22 cellular contexts compared by ENCODE assay signal in genomic region chr12:50615534-50616296, GRCh38.
DNase-seq lines count a peak whose midpoint lies in the region; ATAC-seq, FAIRE-seq and TF ChIP-seq lines count a peak whose summit lies in the region.
"Had no signal": no experiment of that assay in that cellular context is flagged by ENCODE, and none has a peak within 500 bp of the region (broad histone marks: within the 10 kb centered on the region; RNA-seq: fewer than 3 reads in every experiment).

No MANE protein-coding gene starts in this region.

- no TSS peak for BruUV-seq in PC-9 (replicated peaks; lab: Mats Ljungman, UMichigan)

- DNase-seq in ELR (ENCODE audit: low read depth), result peak; percentile 37
- DNase-seq in PC-9, result peak; percentile 21 to 91
- peak; percentile 97 for DNase-seq in bronchial epithelial cell (ENCODE audit: low read depth)
- DNase-seq in mesendoderm, result peak; percentile 60
- no peak for DNase-seq in stimulated activated CD4-positive, alpha-beta T cell treated with anti-CD3 and anti-CD28 coated beads, Interleukin-4, amount 100 ng/mL, for 4 hours
- no peak for DNase-seq in amygdala (lab: John Stamatoyannopoulos, UW)
- no peak for DNase-seq in stimulated activated CD4-positive, alpha-beta T cell treated with anti-CD3 and anti-CD28 coated beads, Interleukin-12 subunit alpha, Interleukin-12 subunit beta, amount 100 ng/mL, for 4 hours
- DNase-seq: activated CD4-positive, alpha-beta T cell treated with anti-CD3 and anti-CD28 coated beads, Interleukin-2, amount 50 U/mL, for 1 hour; BE2C; DND-41; effector memory CD8-positive, alpha-beta T cell; head of caudate nucleus; naive B cell; NCI-H1048; NCI-H446; retina; stimulated activated CD4-positive, alpha-beta T cell treated with anti-CD3 and anti-CD28 coated beads, Interleukin-4, amount 100 ng/mL, for 1 hour had no signal

- no peaks in the 10 kb centered on the region for H3K9me3 ChIP-seq in PC-9 (ENCODE audit: insufficient read depth, low read depth)
- H3K9me3 ChIP-seq: ascending aorta, BE2C had no signal

- H3K79me2 ChIP-seq in PC-9 (ENCODE audit: low read depth), result peaks cover 61% of the 10 kb centered on the region
- peaks cover 4% of the 10 kb centered on the region for H3K79me2 ChIP-seq in mesendoderm (ENCODE audit: control insufficient read depth, insufficient read depth, low read length)

- peak overlapping the region; percentile 45 for H2BK120ac ChIP-seq in mesendoderm (ENCODE audit: low read depth, low read length)

- no CpG with 5 or more reads among the region's 5 CpGs for WGBS in mesendoderm (ENCODE audit: extremely low coverage, insufficient coverage, low lambda C conversion rate)

- H3K27ac ChIP-seq in PC-9 (peak overlapping the region; percentile 86), mesendoderm (ENCODE audit: low read depth, low read length) (peak overlapping the region; percentile 22)
- H3K27ac ChIP-seq: ascending aorta had no signal

- CTCF ChIA-PET in PC-9 (lab: Charles Lee), result no interaction called here

- peak overlapping the region; percentile 22 for H3K56ac ChIP-seq in mesendoderm (ENCODE audit: low read length)

- no peak overlapping the region for H3K9ac ChIP-seq in mesendoderm (ENCODE audit: low read length)

- ATAC-seq in GM19467 (IDR thresholded peaks at IDR 0.05; ENCODE audit: unreplicated experiment), result no peak
- ATAC-seq: effector memory CD8-positive, alpha-beta T cell; GM12878; left lobe of liver had no signal

- H3K4me1 ChIP-seq in PC-9 (replicated peaks; ENCODE audit: insufficient read depth), result peaks cover 81% of the 10 kb centered on the region
- H3K4me1 ChIP-seq in mesendoderm (ENCODE audit: control insufficient read depth, low read depth, low read length), result peaks cover 24% of the 10 kb centered on the region

- H3K79me1 ChIP-seq in mesendoderm (ENCODE audit: low read length), result peaks cover 3% of the 10 kb centered on the region

- peak overlapping the region; percentile 36 for H2BK15ac ChIP-seq in mesendoderm (replicated peaks; ENCODE audit: low read depth)

- no peak overlapping the region for H2AFZ ChIP-seq in PC-9

- H3F3A ChIP-seq in PC-9 (ENCODE audit: insufficient read depth, low read depth), result peaks cover 67% of the 10 kb centered on the region

- peak overlapping the region; percentile 87 for H3K18ac ChIP-seq in mesendoderm (ENCODE audit: low read length)

- H3K4ac ChIP-seq in mesendoderm (ENCODE audit: low read depth, low read length), result peak overlapping the region; percentile 31

- intact Hi-C loops in PC-9 (cut with micrococcal nuclease; ENCODE audit: unreplicated experiment), result loop anchor here (5.0 kb wide), 1 partner anchor 43 kb away; no protein-coding TSS in a partner anchor

- H2BK5ac ChIP-seq in mesendoderm (ENCODE audit: low read length), result no peak overlapping the region

- H2AK5ac ChIP-seq in mesendoderm (ENCODE audit: low read length), result no peak overlapping the region

- H3K27me3 ChIP-seq in PC-9 (ENCODE audit: insufficient read depth, low read depth), result no peaks in the 10 kb centered on the region
- H3K27me3 ChIP-seq in bronchial epithelial cell (ENCODE audit: control insufficient read depth, insufficient read depth, low read length), result no peaks in the 10 kb centered on the region
- no peaks in the 10 kb centered on the region for H3K27me3 ChIP-seq in mesendoderm (ENCODE audit: insufficient read depth, low read length, poor library complexity)
- H3K27me3 ChIP-seq: ascending aorta, BE2C had no signal

- no peaks in the 10 kb centered on the region for H3K36me3 ChIP-seq in PC-9 (ENCODE audit: low read depth)
- H3K36me3 ChIP-seq in bronchial epithelial cell (ENCODE audit: control insufficient read depth, insufficient read depth, low read length), result peaks cover 1% of the 10 kb centered on the region
- no peaks in the 10 kb centered on the region for H3K36me3 ChIP-seq in mesendoderm (ENCODE audit: control insufficient read depth, insufficient read depth, low read length)
- H3K36me3 ChIP-seq: ascending aorta, BE2C had no signal

- POLR2A ChIA-PET in PC-9 (lab: Charles Lee; ENCODE audit: unreplicated experiment), result interaction anchor here (0.6 kb wide), 1 partner anchor 1610 kb away, joined by 3 read pairs; no protein-coding TSS in a partner anchor

- TF ChIP-seq CTCF in PC-9 (conservative IDR thresholded peaks at IDR 0.05) (no peak), bronchial epithelial cell (IDR thresholded peaks at IDR 0.05; ENCODE audit: insufficient read depth, low read length, severe bottlenecking) (no peak)

- H3K4me3 ChIP-seq in PC-9, result no peak overlapping the region
- no peak overlapping the region for H3K4me3 ChIP-seq in bronchial epithelial cell (ENCODE audit: low read depth, low read length)
- H3K4me3 ChIP-seq in mesendoderm (ENCODE audit: low read length), result no peak overlapping the region
- H3K4me3 ChIP-seq: ascending aorta, GM12878 had no signal

- H4K5ac ChIP-seq in mesendoderm (ENCODE audit: low read length), result no peak overlapping the region

- H3K4me2 ChIP-seq in PC-9 (peak overlapping the region; percentile 60), mesendoderm (ENCODE audit: low read length) (no peak overlapping the region)

- no peak for FAIRE-seq in bronchial epithelial cell (lab: Jason Lieb, UNC)
- FAIRE-seq: GM12878, urothelium cell line had no signal

- no peaks in the 10 kb centered on the region; the same call in 1 of the 2 replicates for H3K9me2 ChIP-seq in PC-9 (ENCODE audit: insufficient read depth)

- H3K23ac ChIP-seq in mesendoderm (ENCODE audit: low read length), result no peak overlapping the region

- no peaks in the 10 kb centered on the region for H4K20me1 ChIP-seq in PC-9 (ENCODE audit: insufficient read depth)

- no peak overlapping the region for H4K8ac ChIP-seq in mesendoderm (ENCODE audit: low read depth, low read length)

Comparison
In these comparisons a context has a peak if more than half of its experiments do, and no peak if none do; other contexts are left out.
1. DNase-seq: peak in ELR (single experiment), PC-9 (2 of 2), bronchial epithelial cell (single experiment) and mesendoderm (single experiment); none in stimulated activated CD4-positive, alpha-beta T cell treated with anti-CD3 and anti-CD28 coated beads, Interleukin-4, amount 100 ng/mL, for 4 hours (0 of 2), amygdala (0 of 56) and stimulated activated CD4-positive, alpha-beta T cell treated with anti-CD3 and anti-CD28 coated beads, Interleukin-12 subunit alpha, Interleukin-12 subunit beta, amount 100 ng/mL, for 4 hours (single experiment).